Comparison of ENCODE assay signal across 2 cellular contexts in genomic region chr6:148392127-148392526, GRCh38. TPM values are rescaled to one million over a fixed set of nuclear protein-coding genes. Genes with fewer than 3 reads are reported as not detected.
"Had no signal": no experiment of that assay in that cellular context is flagged by ENCODE, and none has a peak within 500 bp of the region (broad histone marks: within the 10 kb centered on the region; RNA-seq: fewer than 3 reads in every experiment).

No MANE protein-coding gene starts in this region.

RNA-seq across cellular contexts. Expression of gene SASH1, which starts 49.5 kb away (rescaled TPM):
- total RNA-seq: activated naive CD4-positive, alpha-beta T cell treated with anti-CD3 and anti-CD28 coated beads for 36 hours; activated naive CD8-positive, alpha-beta T cell treated with anti-CD3 and anti-CD28 coated beads, Interleukin-2, amount 10 ng/mL, durations not matched to agents 7 days and 5 days had no signal
